In genomic region chr14:63039800-63040380, GRCh38 we compare ENCODE assay signal across 10 cellular contexts. TPM values are rescaled to one million over a fixed set of nuclear protein-coding genes. Genes with fewer than 3 reads are reported as not detected.
DNase-seq lines count a peak whose midpoint lies in the region; ATAC-seq, FAIRE-seq and TF ChIP-seq lines count a peak whose summit lies in the region.
"Had no signal": no experiment of that assay in that cellular context is flagged by ENCODE, and none has a peak within 500 bp of the region (broad histone marks: within the 10 kb centered on the region; RNA-seq: fewer than 3 reads in every experiment).

No MANE protein-coding gene starts in this region.

- peak; percentile 44 for FAIRE-seq in GM12878 (lab: Jason Lieb, UNC)

- peaks cover 0 to 3% of the 10 kb centered on the region in 2 experiments; a peak in 1 of 4 replicates for H3K27me3 ChIP-seq in GM12878 (replicated peaks in 1 of 2; ENCODE audit: control insufficient read depth in 2 of 2, insufficient read depth in 2 of 2, low read length in 1 of 2)

- DNase-seq in NCI-H1694 treated with DMSO at 0.1 percent for 48 hours (lab: John Stamatoyannopoulos, UW) (peak; percentile 60), GM12878 (ENCODE audit: low read depth, low spot score) (no peak), nephron progenitor cell (peak; percentile 16), amygdala (lab: John Stamatoyannopoulos, UW) (no peak)
- DNase-seq in activated naive CD8-positive, alpha-beta T cell treated with anti-CD3 and anti-CD28 coated beads, Interleukin-2, amount 50 U/mL, for 24 hours: no peak
- DNase-seq: activated T-cell treated with anti-CD3 and anti-CD28 coated beads, Interleukin-2, amount 50 U/mL, for 72 hours; natural killer cell had no signal

- intact Hi-C loops in GM12878 (cut with micrococcal nuclease; ENCODE audit: unreplicated experiment): loop anchor here (5.0 kb wide), 1 partner anchor 863 kb away; no protein-coding TSS in a partner anchor

- no peak overlapping the region for H3K27ac Mint-ChIP-seq in nephron progenitor cell
- no peak overlapping the region for H3K27ac Mint-ChIP-seq in activated naive CD8-positive, alpha-beta T cell treated with anti-CD3 and anti-CD28 coated beads, Interleukin-2, amount 50 U/mL, for 24 hours
- H3K27ac Mint-ChIP-seq: activated T-cell treated with anti-CD3 and anti-CD28 coated beads, Interleukin-2, amount 50 U/mL, for 72 hours; natural killer cell had no signal

- RAD21 ChIA-PET in GM12878 (lab: Charles Lee; ENCODE audit: unreplicated experiment): no interaction called here

- H3K36me3 Mint-ChIP-seq in nephron progenitor cell (ENCODE audit: low read depth): no peaks in the 10 kb centered on the region
- no peaks in the 10 kb centered on the region for H3K36me3 Mint-ChIP-seq in activated naive CD8-positive, alpha-beta T cell treated with anti-CD3 and anti-CD28 coated beads, Interleukin-2, amount 50 U/mL, for 24 hours (ENCODE audit: low read depth)
- H3K36me3 Mint-ChIP-seq: natural killer cell had no signal

- ATAC-seq in GM12878: peak; percentile 50; the same call in 2 of the 3 replicates
- ATAC-seq in HG03442 (IDR thresholded peaks at IDR 0.05; ENCODE audit: unreplicated experiment): no peak
- no peak for ATAC-seq in activated naive CD8-positive, alpha-beta T cell treated with anti-CD3 and anti-CD28 coated beads, Interleukin-2, amount 50 U/mL, for 24 hours
- ATAC-seq in GM18498 (IDR thresholded peaks at IDR 0.05; ENCODE audit: unreplicated experiment): no peak
- ATAC-seq: activated T-cell treated with anti-CD3 and anti-CD28 coated beads, Interleukin-2, amount 50 U/mL, for 72 hours; natural killer cell had no signal

- no peaks in the 10 kb centered on the region for H3K9me3 ChIP-seq in GM12878 (replicated peaks; ENCODE audit: control insufficient read depth, insufficient read depth, low read length)

- H3K79me2 ChIP-seq in GM12878 (ENCODE audit: control insufficient read depth, insufficient read depth, low read length): no peaks in the 10 kb centered on the region

- peaks cover 26% of the 10 kb centered on the region for H3K4me1 Mint-ChIP-seq in nephron progenitor cell
- H3K4me1 Mint-ChIP-seq in activated naive CD8-positive, alpha-beta T cell treated with anti-CD3 and anti-CD28 coated beads, Interleukin-2, amount 50 U/mL, for 24 hours: no peaks in the 10 kb centered on the region
- H3K4me1 Mint-ChIP-seq: natural killer cell had no signal

- no peaks in the 10 kb centered on the region for H3K4me1 ChIP-seq in GM12878 (ENCODE audit: control insufficient read depth, insufficient read depth, low read length)

- WGBS in GM12878 (ENCODE audit: insufficient coverage, insufficient replicate concordance, low lambda C conversion rate, missing lambda C conversion rate): 3% methylated on average over 3 of the region's 3 CpGs

- TF ChIP-seq CTCF in GM12874 (IDR thresholded peaks at IDR 0.05; ENCODE audit: insufficient read depth, low read depth, low read length) (0 out of 2 replicates have a peak, but pooled peaks have one; percentile 10), GM12878 (IDR thresholded peaks at IDR 0.05 in 2 of 3, conservative IDR thresholded peaks at IDR 0.05 in 1 of 3; ENCODE audit: control insufficient read depth in 2 of 3, extremely low read depth in 1 of 3, insufficient read depth in 1 of 3, low read depth in 3 of 3, low read length in 3 of 3) (peak; percentile 8 to 30 (median 17); a peak in 2 of 6 replicates), nephron progenitor cell (IDR thresholded peaks at IDR 0.05) (peak; percentile 62)

- no peaks in the 10 kb centered on the region for H4K20me1 ChIP-seq in GM12878 (ENCODE audit: control insufficient read depth, insufficient read depth)

- H3K4me3 ChIP-seq in GM12878: no peak overlapping the region

- no peaks in the 10 kb centered on the region for H3K36me3 ChIP-seq in GM12878 (ENCODE audit: control insufficient read depth in 2 of 2, insufficient read depth in 2 of 2, low read length in 1 of 2)

- no peak overlapping the region for H3K9ac ChIP-seq in GM12878 (ENCODE audit: control insufficient read depth, insufficient read depth, low read length)

- H3K27me3 Mint-ChIP-seq in nephron progenitor cell (ENCODE audit: low read depth, poor library complexity): peaks cover 24% of the 10 kb centered on the region
- H3K27me3 Mint-ChIP-seq in activated naive CD8-positive, alpha-beta T cell treated with anti-CD3 and anti-CD28 coated beads, Interleukin-2, amount 50 U/mL, for 24 hours: peaks cover 19% of the 10 kb centered on the region

- SMC1A ChIA-PET in GM12878 (lab: Charles Lee; ENCODE audit: uncharacterized antibody, unreplicated experiment): no interaction called here

- in situ Hi-C loops in GM12878 (cut with MboI): loop anchor here (10.0 kb wide), 1 partner anchor 875 kb away; no protein-coding TSS in a partner anchor

- CTCF ChIA-PET in GM12878 (lab: Yijun Ruan, JAX): interaction anchor here (1.4 kb wide), 1 partner anchor 858 kb away, joined by 3 read pairs; no protein-coding TSS in a partner anchor

- POLR2A ChIA-PET in GM12878 (lab: Charles Lee): no interaction called here

- no peak overlapping the region for H3K4me2 ChIP-seq in GM12878 (ENCODE audit: control insufficient read depth, insufficient read depth)

- TF ChIP-seq RAD21 in GM12878 (IDR thresholded peaks at IDR 0.05; ENCODE audit: insufficient read depth, low read depth, low read length): peak; percentile 43

- TF ChIP-seq POLR2A in GM12878 (IDR thresholded peaks at IDR 0.05; ENCODE audit: low read depth, low read length): no peak

- no peak overlapping the region for H2AFZ ChIP-seq in GM12878 (ENCODE audit: control insufficient read depth, low read depth, low read length)

- no peak overlapping the region for H3K4me3 Mint-ChIP-seq in nephron progenitor cell
- H3K4me3 Mint-ChIP-seq in activated naive CD8-positive, alpha-beta T cell treated with anti-CD3 and anti-CD28 coated beads, Interleukin-2, amount 50 U/mL, for 24 hours: no peak overlapping the region
- H3K4me3 Mint-ChIP-seq: activated T-cell treated with anti-CD3 and anti-CD28 coated beads, Interleukin-2, amount 50 U/mL, for 72 hours; natural killer cell had no signal

- no peak overlapping the region for H3K27ac ChIP-seq in GM12878 (ENCODE audit: control insufficient read depth, insufficient read depth)

- TF ChIP-seq EP300 in GM12878 (IDR thresholded peaks at IDR 0.05; ENCODE audit: borderline replicate concordance in 1 of 2, control insufficient read depth in 1 of 2, low read depth in 2 of 2, low read length in 2 of 2): no peak

- no TSS peak for BruUV-seq in GM12878 (replicated peaks; lab: Mats Ljungman, UMichigan)

- no peaks in the 10 kb centered on the region for H3K9me3 Mint-ChIP-seq in nephron progenitor cell
- H3K9me3 Mint-ChIP-seq in activated naive CD8-positive, alpha-beta T cell treated with anti-CD3 and anti-CD28 coated beads, Interleukin-2, amount 50 U/mL, for 24 hours: no peaks in the 10 kb centered on the region
- H3K9me3 Mint-ChIP-seq: activated T-cell treated with anti-CD3 and anti-CD28 coated beads, Interleukin-2, amount 50 U/mL, for 72 hours had no signal

TF ChIP-seq in GM12878, 131 proteins besides CTCF, POLR2A, EP300 and RAD21:
- no peak for TF ChIP-seq HDAC2 (IDR thresholded peaks at IDR 0.05)
- TF ChIP-seq, protein P1, sequence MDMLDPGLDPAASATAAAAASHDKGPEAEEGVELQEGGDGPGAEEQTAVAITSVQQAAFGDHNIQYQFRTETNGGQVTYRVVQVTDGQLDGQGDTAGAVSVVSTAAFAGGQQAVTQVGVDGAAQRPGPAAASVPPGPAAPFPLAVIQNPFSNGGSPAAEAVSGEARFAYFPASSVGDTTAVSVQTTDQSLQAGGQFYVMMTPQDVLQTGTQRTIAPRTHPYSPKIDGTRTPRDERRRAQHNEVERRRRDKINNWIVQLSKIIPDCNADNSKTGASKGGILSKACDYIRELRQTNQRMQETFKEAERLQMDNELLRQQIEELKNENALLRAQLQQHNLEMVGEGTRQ (IDR thresholded peaks at IDR 0.05; ENCODE audit: borderline replicate concordance, low read depth, low read length): no peak
- peak; percentile 24; the same call in 1 of the 2 replicates for TF ChIP-seq SMC3 (IDR thresholded peaks at IDR 0.05; ENCODE audit: borderline replicate concordance, low read length)
- no peak for TF ChIP-seq SMARCA5 (IDR thresholded peaks at IDR 0.05)
TF ChIP-seq in GM12878: peak in this region for 1.

RNA-seq across cellular contexts. Expression of gene KCNH5, which starts 5.4 kb away (rescaled TPM):
- not detected in 2 replicates for total RNA-seq in GM12878 (2013; cell fraction: nucleolus; rRNA removed)
- total RNA-seq in GM12878 (2014; rRNA removed) (not detected in 2 replicates), GM12878 (2014; rRNA removed; fragmentation: Illumina TruSeq; extraction: Trizol) (not detected in 2 replicates), GM12878 (2021) (not detected in 2 replicates)
- polyA plus RNA-seq in GM12878 (2011; ENCODE audit: low read depth): not detected
- polyA plus RNA-seq in GM12878 (2011; rRNA removed) (0.04 TPM in 2 replicates), GM12878 (2014; fragmentation: Illumina TruSeq; extraction: Trizol) (not detected in 2 replicates), GM12878 (2014; fragmentation: Nextera tagmentation; extraction: Ambion mirVana) (under 1 TPM in 1 of 2 experiments, not detected in 1; under 0.01 TPM), GM12878 (2014; rRNA removed) (0.04 TPM in 1 of 2 replicates, not detected in the other), GM12878 (2016; fragmentation: Nextera tagmentation; extraction: Ambion mirVana) (not detected)
- polyA plus RNA-seq in GM12878 (2011; cell fraction: cytosol; rRNA removed): 0.01 and 0.03 TPM in 2 replicates
- 0.01 TPM in 1 of 2 replicates, not detected in the other for polyA plus RNA-seq in GM12878 (2011; cell fraction: nucleus; rRNA removed)
- not detected in 2 replicates for polyA plus RNA-seq in GM12878 (2012)
- polyA minus RNA-seq in GM12878 (2011; rRNA and poly(A)+ RNA removed): 0.21 and 0.22 TPM in 2 replicates
- not detected in 2 replicates for polyA minus RNA-seq in GM12878 (2011; cell fraction: cytosol; rRNA and poly(A)+ RNA removed)
- not detected in 2 replicates for polyA minus RNA-seq in GM12878 (2011; cell fraction: nucleus; rRNA and poly(A)+ RNA removed)
- total RNA-seq: activated T-cell treated with anti-CD3 and anti-CD28 coated beads, Interleukin-2, amount 50 U/mL, for 72 hours; natural killer cell had no signal

Comparison
In these comparisons a context has a peak if more than half of its experiments do, and no peak if none do; other contexts are left out.
1. CTCF ChIP-seq: peak in every context shown above with its lines; median percentile 62 in nephron progenitor cell; 17 in GM12878; 10 in GM12874.
2. DNase-seq: peak in NCI-H1694 treated with DMSO at 0.1 percent for 48 hours (single experiment) and nephron progenitor cell (single experiment); none in GM12878 (single experiment), activated naive CD8-positive, alpha-beta T cell treated with anti-CD3 and anti-CD28 coated beads, Interleukin-2, amount 50 U/mL, for 24 hours (single experiment) and amygdala (0 of 56).